In genomic region chr3:17670749-17671148, GRCh38 we compare ENCODE assay signal across 1 cellular context.
TF ChIP-seq lines count a peak whose summit lies in the region.

No MANE protein-coding gene starts in this region.

TF ChIP-seq in SK-N-SH, 30 proteins besides CTCF, POLR2A, EP300 and RAD21 (continued from another document):
- TF ChIP-seq USF2 (IDR thresholded peaks at IDR 0.05; ENCODE audit: borderline replicate concordance, low read depth, low read length) (no peak), POLR2AphosphoS5 (IDR thresholded peaks at IDR 0.05; ENCODE audit: low read depth, low read length) (peak; percentile 57; the same call in 1 of the 2 replicates), SIN3A (IDR thresholded peaks at IDR 0.05; ENCODE audit: borderline replicate concordance, low read depth, low read length) (no peak), RCOR1 (IDR thresholded peaks at IDR 0.05; ENCODE audit: low read length) (peak; percentile 80), MXI1 (IDR thresholded peaks at IDR 0.05; ENCODE audit: low read depth, low read length) (no peak), RFX5 (IDR thresholded peaks at IDR 0.05; ENCODE audit: low read length) (no peak), ZBTB33 (IDR thresholded peaks at IDR 0.05; ENCODE audit: borderline replicate concordance, low read depth) (no peak), SMC3 (IDR thresholded peaks at IDR 0.05; ENCODE audit: low read depth, low read length) (no peak), IRF3 (IDR thresholded peaks at IDR 0.05; ENCODE audit: low read depth, low read length) (no peak), MEF2A (IDR thresholded peaks at IDR 0.05; ENCODE audit: borderline replicate concordance, low read depth) (no peak), PBX3 (IDR thresholded peaks at IDR 0.05) (peak; percentile 92), GABPA (IDR thresholded peaks at IDR 0.05; ENCODE audit: low read depth) (no peak), FOXJ3 (CRISPR knock-in tag; IDR thresholded peaks at IDR 0.05) (no peak), REST (IDR thresholded peaks at IDR 0.05; ENCODE audit: low read depth, low read length) (no peak), ELF1 (IDR thresholded peaks at IDR 0.05) (no peak), TAF1 (IDR thresholded peaks at IDR 0.05; ENCODE audit: borderline replicate concordance, low read depth, low read length) (no peak), JUND (IDR thresholded peaks at IDR 0.05) (peak; percentile 54), TEAD4 (IDR thresholded peaks at IDR 0.05; ENCODE audit: borderline replicate concordance, insufficient read depth) (no peak), MAX (IDR thresholded peaks at IDR 0.05; ENCODE audit: low read depth) (no peak), YY1 (IDR thresholded peaks at IDR 0.05; ENCODE audit: low read depth) (no peak), FOXM1 (IDR thresholded peaks at IDR 0.05; ENCODE audit: low read depth) (no peak), NFIC (IDR thresholded peaks at IDR 0.05; ENCODE audit: borderline replicate concordance) (no peak), EZH2phosphoT487 (IDR thresholded peaks at IDR 0.05; ENCODE audit: borderline replicate concordance, low read depth) (no peak), FOSL2 (IDR thresholded peaks at IDR 0.05; ENCODE audit: borderline replicate concordance, low read depth) (no peak), CHD2 (IDR thresholded peaks at IDR 0.05; ENCODE audit: low read length, partially characterized antibody) (peak; percentile 58), NRF1 (IDR thresholded peaks at IDR 0.05; ENCODE audit: low read depth, low read length) (no peak)
